1 cellular context compared by ENCODE assay signal in genomic region chr1:64269558-64269884, GRCh38.
TF ChIP-seq lines count a peak whose summit lies in the region.

No MANE protein-coding gene starts in this region.

TF ChIP-seq in A549, 52 proteins besides CTCF, POLR2A, EP300 and RAD21 (continued from another document):
- TF ChIP-seq USF2 (IDR thresholded peaks at IDR 0.05): no peak
- TF ChIP-seq NFE2L2 (conservative IDR thresholded peaks at IDR 0.05; ENCODE audit: low read length): no peak
- no peak for TF ChIP-seq CEBPB (IDR thresholded peaks at IDR 0.05)
- no peak for TF ChIP-seq ESRRA (IDR thresholded peaks at IDR 0.05; ENCODE audit: borderline replicate concordance, low read length)
- no peak for TF ChIP-seq MAZ (IDR thresholded peaks at IDR 0.05; ENCODE audit: borderline replicate concordance, low read depth, low read length)
- no peak for TF ChIP-seq JUN (IDR thresholded peaks at IDR 0.05)
- TF ChIP-seq RNF2 (IDR thresholded peaks at IDR 0.05; ENCODE audit: borderline replicate concordance, low read depth): no peak
